17 cellular contexts compared by ENCODE assay signal in genomic region chr15:81257435-81257834, GRCh38.
"Had no signal": no experiment of that assay in that cellular context is flagged by ENCODE, and none has a peak within 500 bp of the region (broad histone marks: within the 10 kb centered on the region; RNA-seq: fewer than 3 reads in every experiment).

No MANE protein-coding gene starts in this region.

- H3K36me3 ChIP-seq: esophagus squamous epithelium, gastrocnemius medialis, heart right ventricle, left lung, lower lobe of right lung had no signal

- H3K27me3 ChIP-seq: gastrocnemius medialis, left lung had no signal

- H3K9me3 ChIP-seq: esophagus squamous epithelium, gastrocnemius medialis, heart right ventricle, left lung, lower lobe of right lung, mucosa of descending colon had no signal

- H3K4me1 ChIP-seq: gastrocnemius medialis had no signal

- H3K4me3 ChIP-seq: coronary artery, dorsolateral prefrontal cortex, esophagus squamous epithelium, gastrocnemius medialis, heart right ventricle, left lung, lower lobe of right lung, mucosa of descending colon had no signal

- H3K36me3 Mint-ChIP-seq: mesothelial cell of epicardium, naive B cell had no signal

- DNase-seq: dorsolateral prefrontal cortex; effector CD4-positive, alpha-beta T cell; effector memory CD4-positive, alpha-beta T cell; esophagus squamous epithelium; foreskin melanocyte; gastrocnemius medialis; glutamatergic neuron; head of caudate nucleus; heart right ventricle; left cardiac atrium; left lung; left ventricle myocardium superior; lower lobe of right lung; mucosa of descending colon; naive B cell had no signal

- H3K4me1 Mint-ChIP-seq: mesothelial cell of epicardium, naive B cell had no signal

- H3K4me3 Mint-ChIP-seq: mesothelial cell of epicardium, naive B cell had no signal

- ATAC-seq: gastrocnemius medialis, mucosa of descending colon had no signal

- H3K27ac Mint-ChIP-seq: mesothelial cell of epicardium, naive B cell had no signal

- H3K9me3 Mint-ChIP-seq: mesothelial cell of epicardium, naive B cell had no signal
